In the genomic region with DNA sequence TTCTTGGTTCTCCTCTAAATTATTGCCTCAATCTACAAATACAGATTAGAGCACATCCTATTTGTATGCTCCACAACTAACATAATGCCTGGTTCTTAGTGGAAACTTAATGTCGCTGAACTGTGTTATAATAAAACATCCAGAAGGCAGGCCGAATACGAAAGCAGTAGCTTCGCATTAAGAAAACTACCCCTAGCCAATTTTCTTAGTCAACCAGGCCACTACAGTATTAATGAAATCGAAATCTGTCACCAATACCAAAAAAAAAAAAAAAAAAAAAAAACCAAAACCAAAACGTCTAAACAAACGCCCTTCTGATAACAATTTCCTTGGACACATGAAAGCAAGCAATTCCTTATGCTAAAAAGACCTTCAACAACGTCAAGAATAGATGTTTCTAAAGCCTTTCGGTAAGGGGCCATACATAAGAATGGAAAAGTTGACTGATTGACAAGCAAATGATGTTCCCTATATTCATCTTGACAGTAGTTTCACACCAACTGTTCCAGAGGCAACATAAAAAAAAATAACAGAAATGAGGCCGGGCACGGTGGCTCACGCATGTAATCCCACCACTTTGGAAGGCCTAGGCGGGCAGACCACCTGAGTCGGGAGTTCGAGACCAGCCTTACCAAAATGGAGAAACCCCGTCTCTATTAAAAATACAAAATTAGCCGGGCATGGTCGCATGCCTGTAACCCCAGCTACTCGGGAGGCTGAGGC, we compare ENCODE assay signal across 8 cellular contexts. TPM values are rescaled to one million over a fixed set of nuclear protein-coding genes. Genes with fewer than 3 reads are reported as not detected.
DNase-seq lines count a peak whose midpoint lies in the region; ATAC-seq, FAIRE-seq and TF ChIP-seq lines count a peak whose summit lies in the region.

No MANE protein-coding gene starts in this region.

- no peak for TF ChIP-seq EP300 in stomach (IDR thresholded peaks at IDR 0.05)

- intact Hi-C loops in left ventricle myocardium inferior (cut with micrococcal nuclease) (no loop called here), left cardiac atrium (cut with DNase I) (loop anchor here in 1 of 2 donors (1.0 kb wide), 1 partner anchor 65 kb away; a partner anchor contains a TSS), kidney (cut with DNase I) (no loop called here), stomach (cut with DNase I; ENCODE audit: low total_unique reads) (no loop called here)

- H3K4me3 ChIP-seq in left ventricle myocardium inferior (peak overlapping the region; percentile 83), kidney (ENCODE audit: low read length in 2 of 2) (peak overlapping the region; percentile 86 to 88), stomach (peak overlapping the region; percentile 63 to 99 (median 82))

- H3K9me3 ChIP-seq in left ventricle myocardium inferior (replicated peaks) (no peaks in the 10 kb centered on the region), kidney (ENCODE audit: control insufficient read depth in 1 of 2, low read length in 2 of 2) (no peaks in the 10 kb centered on the region), stomach (no peaks in the 10 kb centered on the region)

- 3 to 8% (median 4%) methylated on average over 19 of the region's 19 CpGs for WGBS in stomach, 5 donors

- DNase-seq in left ventricle myocardium inferior (no peak), left cardiac atrium (no peak), kidney (no peak), stomach (no peak), COR-L47 (lab: John Stamatoyannopoulos, UW) (no peak)
- DNase-seq in activated naive CD8-positive, alpha-beta T cell treated with anti-CD3 and anti-CD28 coated beads for 36 hours: peak; percentile 14

- H3K27me3 ChIP-seq in left ventricle myocardium inferior (ENCODE audit: low read depth) (no peaks in the 10 kb centered on the region), stomach (no peaks in the 10 kb centered on the region)

- peak overlapping the region; percentile 49 to 98 for H3K9ac ChIP-seq in kidney (ENCODE audit: low read length in 2 of 2)

- H3K27me3 Mint-ChIP-seq in activated naive CD8-positive, alpha-beta T cell treated with anti-CD3 and anti-CD28 coated beads for 36 hours: no peaks in the 10 kb centered on the region

- ATAC-seq in left cardiac atrium (no peak), GM18867 (IDR thresholded peaks at IDR 0.05; ENCODE audit: unreplicated experiment) (no peak), GM19455 (IDR thresholded peaks at IDR 0.05; ENCODE audit: unreplicated experiment) (no peak)

- H3K36me3 Mint-ChIP-seq in activated naive CD8-positive, alpha-beta T cell treated with anti-CD3 and anti-CD28 coated beads for 36 hours: peaks cover 10% of the 10 kb centered on the region

- H3K27ac Mint-ChIP-seq in activated naive CD8-positive, alpha-beta T cell treated with anti-CD3 and anti-CD28 coated beads for 36 hours: peak overlapping the region; percentile 93

- TF ChIP-seq POLR2A in stomach (IDR thresholded peaks at IDR 0.05): no peak

- no peak for TF ChIP-seq CTCF in left ventricle myocardium inferior (IDR thresholded peaks at IDR 0.05; ENCODE audit: borderline replicate concordance)
- TF ChIP-seq CTCF in kidney (IDR thresholded peaks at IDR 0.05; ENCODE audit: borderline replicate concordance, extremely low read depth, insufficient read depth): no peak
- no peak for TF ChIP-seq CTCF in stomach (IDR thresholded peaks at IDR 0.05)

- H3K9me3 Mint-ChIP-seq in activated naive CD8-positive, alpha-beta T cell treated with anti-CD3 and anti-CD28 coated beads for 36 hours: no peaks in the 10 kb centered on the region

- H3K36me3 ChIP-seq in left ventricle myocardium inferior (no peaks in the 10 kb centered on the region), kidney (ENCODE audit: control insufficient read depth in 1 of 2, insufficient read depth in 2 of 2, low read length in 2 of 2) (no peaks in the 10 kb centered on the region), stomach (no peaks in the 10 kb centered on the region)

- FAIRE-seq in kidney (lab: Jason Lieb, UNC): no peak

- H3K4me1 ChIP-seq in left ventricle myocardium inferior (peaks cover 61% of the 10 kb centered on the region), kidney (ENCODE audit: control insufficient read depth in 1 of 2, insufficient read depth in 1 of 2, low read depth in 1 of 2, low read length in 2 of 2) (peaks cover 3 to 6% of the 10 kb centered on the region in 2 donors), stomach (peaks cover 37 to 63% (median 49%) of the 10 kb centered on the region in 4 donors)

- H3K27ac ChIP-seq in left ventricle myocardium inferior (replicated peaks) (peak overlapping the region; percentile 98), kidney (ENCODE audit: low read depth in 2 of 2, low read length in 2 of 2) (peak overlapping the region; percentile 82 to 97), stomach (peak overlapping the region; percentile 96 to 99 (median 99))

- peak overlapping the region; percentile 92 for H3K4me3 Mint-ChIP-seq in activated naive CD8-positive, alpha-beta T cell treated with anti-CD3 and anti-CD28 coated beads for 36 hours

- peaks cover 39% of the 10 kb centered on the region for H3K4me1 Mint-ChIP-seq in activated naive CD8-positive, alpha-beta T cell treated with anti-CD3 and anti-CD28 coated beads for 36 hours

RNA-seq across cellular contexts. Expression of a gene that starts 1.3 kb away (rescaled TPM):
- total RNA-seq in left ventricle myocardium inferior (14.7 TPM), left cardiac atrium (10 to 100 TPM; 14.2 to 17.7 TPM), kidney (38.4 TPM), stomach (100 to 1,000 TPM in 1 of 5 donors, 10 to 100 TPM in 2, 1 to 10 TPM in 2; 7.0 to 110 (median 27.2) TPM)
- total RNA-seq in activated naive CD8-positive, alpha-beta T cell treated with anti-CD3 and anti-CD28 coated beads for 36 hours: 10 to 100 TPM in 1 of 2 experiments, 1 to 10 TPM in 1; 9.9 to 11.5 TPM
- polyA plus RNA-seq in kidney (ENCODE audit: insufficient read depth, low read depth, low replicate concordance) (7.8 TPM), stomach (10 to 100 TPM in 1 of 3 donors, 1 to 10 TPM in 2; 6.5 to 12.2 (median 8.3) TPM)
